Comparison of ENCODE assay signal across 1 cellular context in genomic region chr20:35284992-35285805, GRCh38.
TF ChIP-seq lines count a peak whose summit lies in the region.

No MANE protein-coding gene starts in this region.

TF ChIP-seq in K562, 482 proteins besides CTCF, POLR2A, EP300 and RAD21 (continues in another document):
- no peak for TF ChIP-seq CSDE1 (IDR thresholded peaks at IDR 0.05)
- TF ChIP-seq FUS (optimal IDR thresholded peaks at IDR 0.05; ENCODE audit: low read depth, low read length), result no peak
- peak; percentile 83 for TF ChIP-seq GABPA (tag; conservative IDR thresholded peaks at IDR 0.05; ENCODE audit: low read depth)
- no peak for TF ChIP-seq SETDB1 (IDR thresholded peaks at IDR 0.05; ENCODE audit: low read length)
- TF ChIP-seq MAFG (tag; conservative IDR thresholded peaks at IDR 0.05), result no peak
- TF ChIP-seq CEBPZ (IDR thresholded peaks at IDR 0.05; ENCODE audit: borderline replicate concordance, low read depth, low read length), result no peak
- no peak for TF ChIP-seq CEBPB (tag; IDR thresholded peaks at IDR 0.05)
- TF ChIP-seq NR3C1 (CRISPR knock-in tag; IDR thresholded peaks at IDR 0.05), result no peak
- no peak for TF ChIP-seq RBM39 (optimal IDR thresholded peaks at IDR 0.05; ENCODE audit: low read depth, low read length)
- no peak for TF ChIP-seq TEAD4 (IDR thresholded peaks at IDR 0.05; ENCODE audit: low read length)
- TF ChIP-seq TEAD4 (CRISPR knock-in tag; IDR thresholded peaks at IDR 0.05; ENCODE audit: borderline replicate concordance), result no peak
- no peak for TF ChIP-seq ZNF511 (CRISPR knock-in tag; IDR thresholded peaks at IDR 0.05)
- TF ChIP-seq CCAR2 (IDR thresholded peaks at IDR 0.05; ENCODE audit: low read depth, low read length), result no peak
- TF ChIP-seq NCOR1 (IDR thresholded peaks at IDR 0.05), result no peak
- TF ChIP-seq ZBTB11 (CRISPR knock-in tag; IDR thresholded peaks at IDR 0.05), result no peak; a peak in 1 of 6 replicates
- no peak for TF ChIP-seq ZNF79 (CRISPR knock-in tag; IDR thresholded peaks at IDR 0.05; ENCODE audit: low read depth)
- no peak for TF ChIP-seq POLR2AphosphoS2 (IDR thresholded peaks at IDR 0.05; ENCODE audit: low read length)
- TF ChIP-seq TFAM (CRISPR knock-in tag; conservative IDR thresholded peaks at IDR 0.05), result no peak
- TF ChIP-seq MECOM (CRISPR knock-in tag; IDR thresholded peaks at IDR 0.05), result no peak
- TF ChIP-seq CBX3 (IDR thresholded peaks at IDR 0.05; ENCODE audit: borderline replicate concordance in 1 of 2, low read length in 2 of 2), result no peak
- no peak for TF ChIP-seq ZNF830 (CRISPR knock-in tag; IDR thresholded peaks at IDR 0.05)
- no peak for TF ChIP-seq TAF9B (IDR thresholded peaks at IDR 0.05; ENCODE audit: partially characterized antibody)
- 0 out of 2 replicates have a peak, but pooled peaks have one; percentile 38 for TF ChIP-seq SMARCA4 (IDR thresholded peaks at IDR 0.05)
- no peak for TF ChIP-seq ATF2 (CRISPR knock-in tag; IDR thresholded peaks at IDR 0.05)
- no peak for TF ChIP-seq CREB3 (tag; conservative IDR thresholded peaks at IDR 0.05; ENCODE audit: low read depth)
- no peak for TF ChIP-seq CCNT2 (IDR thresholded peaks at IDR 0.05; ENCODE audit: borderline replicate concordance, extremely low read depth, insufficient read length, low read depth, low read length)
- TF ChIP-seq HDGF (IDR thresholded peaks at IDR 0.05), result 0 out of 2 replicates have a peak, but pooled peaks have one; percentile 34
- TF ChIP-seq ARHGAP35 (IDR thresholded peaks at IDR 0.05; ENCODE audit: partially characterized antibody), result no peak
- TF ChIP-seq IRF1 (CRISPR knock-in tag; IDR thresholded peaks at IDR 0.05; ENCODE audit: borderline replicate concordance), result no peak
- TF ChIP-seq ZBTB17 (CRISPR knock-in tag; IDR thresholded peaks at IDR 0.05), result 0 out of 2 replicates have a peak, but pooled peaks have one; percentile 26
- TF ChIP-seq HES1 (IDR thresholded peaks at IDR 0.05; ENCODE audit: low read depth), result no peak
- no peak for TF ChIP-seq ZNF695 (CRISPR knock-in tag; IDR thresholded peaks at IDR 0.05)
- 0 out of 2 replicates have a peak, but pooled peaks have one; percentile 57 for TF ChIP-seq PHB2 (IDR thresholded peaks at IDR 0.05; ENCODE audit: low read depth)
- TF ChIP-seq SRSF1 (IDR thresholded peaks at IDR 0.05; ENCODE audit: low read depth, low read length), result no peak
- no peak for TF ChIP-seq ZNF280B (CRISPR knock-in tag; IDR thresholded peaks at IDR 0.05)
- TF ChIP-seq TAF7 (tag; IDR thresholded peaks at IDR 0.05), result no peak
- no peak for TF ChIP-seq SP2 (IDR thresholded peaks at IDR 0.05; ENCODE audit: extremely low read depth, low read depth, low read length, poor library complexity, severe bottlenecking)
- no peak for TF ChIP-seq SMARCC2 (IDR thresholded peaks at IDR 0.05; ENCODE audit: low read depth)
- TF ChIP-seq UBTF (IDR thresholded peaks at IDR 0.05; ENCODE audit: borderline replicate concordance in 1 of 2, low read depth in 2 of 2, low read length in 2 of 2), result no peak
- no peak for TF ChIP-seq ZNF518B (CRISPR knock-in tag; IDR thresholded peaks at IDR 0.05)
- no peak for TF ChIP-seq IRF9 (tag; IDR thresholded peaks at IDR 0.05)
- TF ChIP-seq TBP (optimal IDR thresholded peaks at IDR 0.05; ENCODE audit: low read depth, low read length), result no peak
- TF ChIP-seq MIER1 (IDR thresholded peaks at IDR 0.05; ENCODE audit: low read depth), result no peak
- no peak for TF ChIP-seq ZNF184 (CRISPR knock-in tag; IDR thresholded peaks at IDR 0.05)
- TF ChIP-seq MAZ (CRISPR knock-in tag; conservative IDR thresholded peaks at IDR 0.05 in 1 of 2, IDR thresholded peaks at IDR 0.05 in 1 of 2), result no peak
- TF ChIP-seq TRIM28 (IDR thresholded peaks at IDR 0.05), result no peak
- TF ChIP-seq ZNF316 (IDR thresholded peaks at IDR 0.05), result no peak
